In genomic region chr11:13114566-13115465, GRCh38 we compare ENCODE assay signal across 8 cellular contexts.
DNase-seq lines count a peak whose midpoint lies in the region; ATAC-seq and TF ChIP-seq lines count a peak whose summit lies in the region.

No MANE protein-coding gene starts in this region.

- H3K4ac ChIP-seq in IMR-90 (ENCODE audit: low read depth, low read length): no peak overlapping the region; the same call in 1 of the 2 replicates
- no peak overlapping the region for H3K4ac ChIP-seq in mesenchymal stem cell (ENCODE audit: low read depth in 1 of 2, low read length in 2 of 2)

- no peak overlapping the region for H3K4me3 ChIP-seq in GM06990 (replicated peaks; ENCODE audit: low read depth, low read length)
- no peak overlapping the region for H3K4me3 ChIP-seq in IMR-90 (ENCODE audit: insufficient read depth, low read depth, low read length)
- H3K4me3 ChIP-seq in mesenchymal stem cell (ENCODE audit: insufficient read depth in 1 of 2, low read depth in 1 of 2, low read length in 2 of 2): no peak overlapping the region

- peaks cover 0 to 10% (median 1%) of the 10 kb centered on the region in 3 donors for H3K27me3 Mint-ChIP-seq in immature natural killer cell (ENCODE audit: low read depth in 3 of 3)
- H3K27me3 Mint-ChIP-seq in T-helper 17 cell: peaks cover 68% of the 10 kb centered on the region

- no peak overlapping the region for H3K27ac ChIP-seq in IMR-90 (ENCODE audit: insufficient read depth, low read length)
- peak overlapping the region; percentile 8 for H3K27ac ChIP-seq in mesenchymal stem cell (ENCODE audit: low read length, poor library complexity, severe bottlenecking)

- no peak overlapping the region for H4K8ac ChIP-seq in IMR-90 (ENCODE audit: low read depth in 2 of 2, low read length in 2 of 2)
- no peak overlapping the region for H4K8ac ChIP-seq in mesenchymal stem cell (ENCODE audit: low read length)

- H3K4me3 Mint-ChIP-seq in immature natural killer cell: no peak overlapping the region
- H3K4me3 Mint-ChIP-seq in T-helper 17 cell: no peak overlapping the region

- H3K14ac ChIP-seq in IMR-90 (replicated peaks; ENCODE audit: low read depth, low read length) (no peak overlapping the region), mesenchymal stem cell (ENCODE audit: low read length in 2 of 2) (no peak overlapping the region)

- H3K4me2 ChIP-seq in IMR-90 (ENCODE audit: low read depth, low read length) (no peak overlapping the region), mesenchymal stem cell (ENCODE audit: low read length, poor library complexity, severe bottlenecking) (no peak overlapping the region)

- H3K9ac ChIP-seq in IMR-90 (ENCODE audit: low read depth, low read length) (no peak overlapping the region), mesenchymal stem cell (ENCODE audit: low read length) (no peak overlapping the region)

- H3K18ac ChIP-seq in IMR-90 (ENCODE audit: low read depth, low read length): no peak overlapping the region
- no peak overlapping the region for H3K18ac ChIP-seq in mesenchymal stem cell (ENCODE audit: low read depth in 1 of 2, low read length in 2 of 2)

- no peaks in the 10 kb centered on the region for H3K9me3 Mint-ChIP-seq in immature natural killer cell

- H3K9me1 ChIP-seq in IMR-90 (ENCODE audit: insufficient read depth, low read length): peaks cover 13% of the 10 kb centered on the region

- H3K27me3 ChIP-seq in GM06990 (replicated peaks; ENCODE audit: control insufficient read depth, insufficient read depth, low read length) (no peaks in the 10 kb centered on the region), IMR-90 (ENCODE audit: control insufficient read depth, insufficient read depth, low read length) (no peaks in the 10 kb centered on the region), mesenchymal stem cell (ENCODE audit: control insufficient read depth in 1 of 2, insufficient read depth in 1 of 2, low read length in 2 of 2) (peaks cover 0 to 11% of the 10 kb centered on the region in 2 experiments)

- dilution Hi-C loops in IMR-90 (cut with HindIII; ENCODE audit: low sequenced_read_pairs, unreplicated experiment): no loop called here

- H3K36me3 Mint-ChIP-seq in immature natural killer cell (no peaks in the 10 kb centered on the region), T-helper 17 cell (ENCODE audit: low read depth) (no peaks in the 10 kb centered on the region)

- TF ChIP-seq CTCF in GM06990 (IDR thresholded peaks at IDR 0.05; ENCODE audit: insufficient read depth, low read length, poor library complexity, severe bottlenecking) (peak; percentile 37), IMR-90 (conservative IDR thresholded peaks at IDR 0.05; ENCODE audit: low read depth, low read length) (no peak)

- ATAC-seq in IMR-90 (ENCODE audit: low read depth) (no peak), Right ventricle myocardium superior (ENCODE audit: poor library complexity) (no peak), T-helper 17 cell (no peak)

- H2AFZ ChIP-seq in IMR-90 (replicated peaks; ENCODE audit: low read length, poor library complexity): peak overlapping the region; percentile 9
- no peak overlapping the region for H2AFZ ChIP-seq in mesenchymal stem cell (ENCODE audit: low read depth, low read length)

- no peak overlapping the region; the same call in 1 of the 2 replicates for H2BK20ac ChIP-seq in IMR-90 (ENCODE audit: low read depth, low read length)

- H3K23ac ChIP-seq in IMR-90 (ENCODE audit: low read depth, low read length) (no peak overlapping the region), mesenchymal stem cell (ENCODE audit: low read length in 2 of 2) (no peak overlapping the region)

- H2BK12ac ChIP-seq in mesenchymal stem cell (ENCODE audit: low read length in 2 of 2): no peak overlapping the region

- in situ Hi-C loops in IMR-90 (cut with MboI; ENCODE audit: low sequenced_read_pairs): no loop called here

- CTCF ChIA-PET in IMR-90 (lab: Yijun Ruan, JAX): interaction anchor here (1.1 kb wide), 1 partner anchor 11 kb away, joined by 3 read pairs; no protein-coding TSS in a partner anchor

- DNase-seq in GM06990 (ENCODE audit: extremely low read depth, insufficient read length) (no peak), IMR-90 (no peak), RPMI8226 (peak; percentile 7), mesenchymal stem cell (no peak), immature natural killer cell (no peak), Right ventricle myocardium superior (no peak), T-helper 17 cell (no peak)
- DNase-seq in activated CD8-positive, alpha-beta memory T cell treated with anti-CD3 and anti-CD28 coated beads for 24 hours: no peak

- 96% methylated on average over 3 of the region's 6 CpGs; no CpG with 5 or more reads in 1 of the 2 experiments for WGBS in IMR-90 (ENCODE audit: extremely low coverage in 2 of 2, insufficient read length in 1 of 2), 2 experiments
- 72% methylated on average over 5 of the region's 6 CpGs for WGBS in mesenchymal stem cell

- H3K4me1 ChIP-seq in IMR-90 (ENCODE audit: control insufficient read depth, insufficient read depth, low read length) (peaks cover 13% of the 10 kb centered on the region), mesenchymal stem cell (ENCODE audit: control insufficient read depth, insufficient read depth, low read depth, low read length) (peaks cover 31% of the 10 kb centered on the region)

- H2AK9ac ChIP-seq in IMR-90 (replicated peaks; ENCODE audit: low read depth, low read length, poor library complexity): no peak overlapping the region

- no peak overlapping the region for H3K27ac Mint-ChIP-seq in immature natural killer cell
- no peak overlapping the region for H3K27ac Mint-ChIP-seq in T-helper 17 cell

- H3K79me1 ChIP-seq in IMR-90 (ENCODE audit: low read depth in 1 of 2, low read length in 2 of 2): no peaks in the 10 kb centered on the region
- no peaks in the 10 kb centered on the region for H3K79me1 ChIP-seq in mesenchymal stem cell (replicated peaks; ENCODE audit: low read length, poor library complexity, severe bottlenecking)

- H3K9me3 ChIP-seq in IMR-90 (ENCODE audit: control insufficient read depth, insufficient read depth, low read length) (no peaks in the 10 kb centered on the region), mesenchymal stem cell (ENCODE audit: control insufficient read depth, low read length) (no peaks in the 10 kb centered on the region), T-helper 17 cell (ENCODE audit: control insufficient read depth, low read length, poor library complexity, severe bottlenecking) (no peaks in the 10 kb centered on the region)

- H4K20me1 ChIP-seq in IMR-90 (ENCODE audit: insufficient read depth, low read length): no peaks in the 10 kb centered on the region

- TF ChIP-seq POLR2A in IMR-90 (IDR thresholded peaks at IDR 0.05; ENCODE audit: low read depth, low read length): no peak

- BruUV-seq in IMR-90 (replicated peaks; lab: Mats Ljungman, UMichigan): no TSS peak

- no peak overlapping the region for H2BK15ac ChIP-seq in IMR-90 (ENCODE audit: low read depth, low read length)
- H2BK15ac ChIP-seq in mesenchymal stem cell (ENCODE audit: low read depth, poor library complexity, severe bottlenecking): no peak overlapping the region

- H3K56ac ChIP-seq in IMR-90 (ENCODE audit: extremely low read depth, insufficient read depth, low read length): no peak overlapping the region

- no peak overlapping the region for H4K5ac ChIP-seq in IMR-90 (ENCODE audit: low read depth, low read length)

- H2AK5ac ChIP-seq in IMR-90 (ENCODE audit: low read depth, low read length): no peak overlapping the region
- peak overlapping the region; percentile 83 for H2AK5ac ChIP-seq in mesenchymal stem cell (ENCODE audit: low read length, severe bottlenecking)

- POLR2A ChIA-PET in IMR-90 (lab: Charles Lee; ENCODE audit: unreplicated experiment): no interaction called here

- H2BK120ac ChIP-seq in IMR-90 (ENCODE audit: low read depth, low read length): no peak overlapping the region
- H2BK120ac ChIP-seq in mesenchymal stem cell (ENCODE audit: low read depth, low read length): no peak overlapping the region

- H4K91ac ChIP-seq in IMR-90 (ENCODE audit: insufficient read depth, low read depth, low read length): no peak overlapping the region; the same call in 1 of the 2 replicates
- no peak overlapping the region for H4K91ac ChIP-seq in mesenchymal stem cell (ENCODE audit: low read length)

- intact Hi-C loops in IMR-90 (cut with micrococcal nuclease) (no loop called here), Right ventricle myocardium superior (cut with DNase I) (no loop called here)

- H2BK5ac ChIP-seq in IMR-90 (ENCODE audit: low read depth, low read length, poor library complexity, severe bottlenecking) (no peak overlapping the region), mesenchymal stem cell (ENCODE audit: low read depth, low read length, poor library complexity, severe bottlenecking) (peak overlapping the region; percentile 15)

- H3K4me1 Mint-ChIP-seq in immature natural killer cell: no peaks in the 10 kb centered on the region
- H3K4me1 Mint-ChIP-seq in T-helper 17 cell: no peaks in the 10 kb centered on the region

- no peak for TF ChIP-seq RAD21 in IMR-90 (IDR thresholded peaks at IDR 0.05; ENCODE audit: low read length)

- H3K36me3 ChIP-seq in GM06990 (ENCODE audit: control insufficient read depth, insufficient read depth, low read length) (no peaks in the 10 kb centered on the region), IMR-90 (ENCODE audit: control insufficient read depth, insufficient read depth, low read length) (no peaks in the 10 kb centered on the region), mesenchymal stem cell (ENCODE audit: control insufficient read depth in 1 of 2, insufficient read depth in 2 of 2, low read depth in 1 of 2, low read length in 2 of 2) (no peaks in the 10 kb centered on the region)

TF ChIP-seq in IMR-90, 13 proteins besides CTCF, POLR2A, EP300 and RAD21:
- no peak for TF ChIP-seq MXI1 (IDR thresholded peaks at IDR 0.05; ENCODE audit: borderline replicate concordance, low read depth, low read length)
- TF ChIP-seq RCOR1 (IDR thresholded peaks at IDR 0.05; ENCODE audit: insufficient replicate concordance, low read length): no peak
- no peak for TF ChIP-seq MAZ (IDR thresholded peaks at IDR 0.05; ENCODE audit: borderline replicate concordance, low read depth, low read length)
- TF ChIP-seq SMC3 (IDR thresholded peaks at IDR 0.05; ENCODE audit: low read depth, low read length): no peak
- no peak for TF ChIP-seq ELK1 (IDR thresholded peaks at IDR 0.05; ENCODE audit: borderline replicate concordance, low read depth, low read length)
- TF ChIP-seq CEBPB (IDR thresholded peaks at IDR 0.05; ENCODE audit: low read depth, low read length): no peak
- TF ChIP-seq MAFK (IDR thresholded peaks at IDR 0.05; ENCODE audit: low read depth, low read length): no peak
